ENCODE assay signal across 7 cellular contexts in genomic region chr3:33114622-33115023, GRCh38. TPM values are rescaled to one million over a fixed set of nuclear protein-coding genes. Genes with fewer than 3 reads are reported as not detected.
DNase-seq lines count a peak whose midpoint lies in the region; ATAC-seq lines count a peak whose summit lies in the region.

No MANE protein-coding gene starts in this region.

- H3K36me3 Mint-ChIP-seq in activated T-helper 2 cell treated with anti-CD3 and anti-CD28 coated beads, Interferon-gamma antibody, Interleukin-2, Interleukin-4, amounts not matched to agents 10 μg/mL and 5 μg/mL and 100 μg/mL, durations not matched to agents 14 hours and 24 hours and 36 hours (ENCODE audit: low read depth): peaks cover 8% of the 10 kb centered on the region
- peaks cover 0 to 3% (median 0%) of the 10 kb centered on the region in 3 donors for H3K36me3 Mint-ChIP-seq in immature natural killer cell

- no peaks in the 10 kb centered on the region for H3K27me3 ChIP-seq in stomach smooth muscle (ENCODE audit: control insufficient read depth in 1 of 2, insufficient read depth in 2 of 2, low read length in 2 of 2)

- H3K4me3 ChIP-seq in stomach smooth muscle (ENCODE audit: low read length in 2 of 2): peak overlapping the region; percentile 86

- peak overlapping the region; percentile 61 to 69 for H3K9ac ChIP-seq in stomach smooth muscle (ENCODE audit: low read length in 2 of 2)

- peaks cover 0 to 2% of the 10 kb centered on the region in 2 donors for H3K36me3 ChIP-seq in stomach smooth muscle (ENCODE audit: control insufficient read depth in 2 of 2, insufficient read depth in 2 of 2, low read length in 2 of 2)

- no peak for DNase-seq in activated T-helper 2 cell treated with anti-CD3 and anti-CD28 coated beads, Interferon-gamma antibody, Interleukin-2, Interleukin-4, amounts not matched to agents 10 μg/mL and 5 μg/mL and 100 μg/mL, durations not matched to agents 14 hours and 24 hours and 36 hours (ENCODE audit: low spot score)
- DNase-seq in immature natural killer cell (no peak), GM19240 (ENCODE audit: insufficient read length, low spot score) (no peak)

- H3K27ac ChIP-seq in stomach smooth muscle (ENCODE audit: low read length): peak overlapping the region; percentile 92

- no peaks in the 10 kb centered on the region for H3K9me3 Mint-ChIP-seq in activated T-helper 2 cell treated with anti-CD3 and anti-CD28 coated beads, Interferon-gamma antibody, Interleukin-2, Interleukin-4, amounts not matched to agents 10 μg/mL and 5 μg/mL and 100 μg/mL, durations not matched to agents 14 hours and 24 hours and 36 hours
- no peaks in the 10 kb centered on the region for H3K9me3 Mint-ChIP-seq in immature natural killer cell

- peak overlapping the region; percentile 65 for H3K27ac Mint-ChIP-seq in activated T-helper 2 cell treated with anti-CD3 and anti-CD28 coated beads, Interferon-gamma antibody, Interleukin-2, Interleukin-4, amounts not matched to agents 10 μg/mL and 5 μg/mL and 100 μg/mL, durations not matched to agents 14 hours and 24 hours and 36 hours
- H3K27ac Mint-ChIP-seq in immature natural killer cell: peak overlapping the region in 5 of 6 donors; percentile 73 to 87 (median 77)

- peak overlapping the region; percentile 77 for H3K4me3 Mint-ChIP-seq in activated T-helper 2 cell treated with anti-CD3 and anti-CD28 coated beads, Interferon-gamma antibody, Interleukin-2, Interleukin-4, amounts not matched to agents 10 μg/mL and 5 μg/mL and 100 μg/mL, durations not matched to agents 14 hours and 24 hours and 36 hours (ENCODE audit: low read depth)
- H3K4me3 Mint-ChIP-seq in immature natural killer cell: peak overlapping the region; percentile 87 to 88 (median 88)

- intact Hi-C loops in activated T-helper 2 cell treated with anti-CD3 and anti-CD28 coated beads, Interferon-gamma antibody, Interleukin-2, Interleukin-4, amounts not matched to agents 10 μg/mL and 5 μg/mL and 100 μg/mL, durations not matched to agents 14 hours and 24 hours and 36 hours (cut with micrococcal nuclease): loop anchor here (1.0 to 10.0 kb wide), 4 partner anchors 17 to 680 kb away; partner anchors contain the start of genes GLB1, PDCD6IP, TMPPE and UBP1

- peaks cover 20% of the 10 kb centered on the region for H3K4me1 Mint-ChIP-seq in activated T-helper 2 cell treated with anti-CD3 and anti-CD28 coated beads, Interferon-gamma antibody, Interleukin-2, Interleukin-4, amounts not matched to agents 10 μg/mL and 5 μg/mL and 100 μg/mL, durations not matched to agents 14 hours and 24 hours and 36 hours (ENCODE audit: low read depth)
- H3K4me1 Mint-ChIP-seq in immature natural killer cell: peaks cover 24 to 41% of the 10 kb centered on the region in 2 donors

- peak; percentile 1 for ATAC-seq in HG03025 (IDR thresholded peaks at IDR 0.05; ENCODE audit: low FRiP score, unreplicated experiment)
- no peak for ATAC-seq in HG03196 (IDR thresholded peaks at IDR 0.05; ENCODE audit: unreplicated experiment)
- ATAC-seq in HG03565 (IDR thresholded peaks at IDR 0.05; ENCODE audit: unreplicated experiment): no peak

- H3K27me3 Mint-ChIP-seq in activated T-helper 2 cell treated with anti-CD3 and anti-CD28 coated beads, Interferon-gamma antibody, Interleukin-2, Interleukin-4, amounts not matched to agents 10 μg/mL and 5 μg/mL and 100 μg/mL, durations not matched to agents 14 hours and 24 hours and 36 hours (ENCODE audit: low read depth): no peaks in the 10 kb centered on the region
- peaks cover 0 to 3% (median 2%) of the 10 kb centered on the region in 3 donors for H3K27me3 Mint-ChIP-seq in immature natural killer cell (ENCODE audit: low read depth in 3 of 3)

- no peaks in the 10 kb centered on the region for H3K9me3 ChIP-seq in stomach smooth muscle (ENCODE audit: control insufficient read depth in 2 of 2, low read length in 2 of 2)

- H3K4me1 ChIP-seq in stomach smooth muscle (ENCODE audit: control insufficient read depth, insufficient read depth, low read length): peaks cover 16% of the 10 kb centered on the region

RNA-seq across cellular contexts. Expression of gene CRTAP, which starts 0.8 kb away (rescaled TPM):
- 51.9 and 55.9 TPM in 2 replicates for total RNA-seq in activated T-helper 2 cell treated with anti-CD3 and anti-CD28 coated beads, Interferon-gamma antibody, Interleukin-2, Interleukin-4, amounts not matched to agents 10 μg/mL and 5 μg/mL and 100 μg/mL, durations not matched to agents 14 hours and 24 hours and 36 hours
- 100 to 1,000 TPM in 1 of 3 donors, 10 to 100 TPM in 2; 57.8 to 102 (median 58.7) TPM for polyA plus RNA-seq in immature natural killer cell

RNA-seq across cellular contexts. Expression of gene GLB1, which starts 17.7 kb away (rescaled TPM):
- 60.3 and 60.8 TPM in 2 replicates for total RNA-seq in activated T-helper 2 cell treated with anti-CD3 and anti-CD28 coated beads, Interferon-gamma antibody, Interleukin-2, Interleukin-4, amounts not matched to agents 10 μg/mL and 5 μg/mL and 100 μg/mL, durations not matched to agents 14 hours and 24 hours and 36 hours
- polyA plus RNA-seq in immature natural killer cell: 10 to 100 TPM; 36.8 to 60.0 (median 47.2) TPM

RNA-seq across cellular contexts. Expression of gene TMPPE, which starts 17.7 kb away (rescaled TPM):
- 14.9 and 15.8 TPM in 2 replicates for total RNA-seq in activated T-helper 2 cell treated with anti-CD3 and anti-CD28 coated beads, Interferon-gamma antibody, Interleukin-2, Interleukin-4, amounts not matched to agents 10 μg/mL and 5 μg/mL and 100 μg/mL, durations not matched to agents 14 hours and 24 hours and 36 hours
- polyA plus RNA-seq in immature natural killer cell: 1 to 10 TPM in 1 of 3 donors, under 1 TPM in 1, not detected in 1; 0.10 to 2.2 TPM
